ENCODE assay signal across 1 cellular context in the genomic region with DNA sequence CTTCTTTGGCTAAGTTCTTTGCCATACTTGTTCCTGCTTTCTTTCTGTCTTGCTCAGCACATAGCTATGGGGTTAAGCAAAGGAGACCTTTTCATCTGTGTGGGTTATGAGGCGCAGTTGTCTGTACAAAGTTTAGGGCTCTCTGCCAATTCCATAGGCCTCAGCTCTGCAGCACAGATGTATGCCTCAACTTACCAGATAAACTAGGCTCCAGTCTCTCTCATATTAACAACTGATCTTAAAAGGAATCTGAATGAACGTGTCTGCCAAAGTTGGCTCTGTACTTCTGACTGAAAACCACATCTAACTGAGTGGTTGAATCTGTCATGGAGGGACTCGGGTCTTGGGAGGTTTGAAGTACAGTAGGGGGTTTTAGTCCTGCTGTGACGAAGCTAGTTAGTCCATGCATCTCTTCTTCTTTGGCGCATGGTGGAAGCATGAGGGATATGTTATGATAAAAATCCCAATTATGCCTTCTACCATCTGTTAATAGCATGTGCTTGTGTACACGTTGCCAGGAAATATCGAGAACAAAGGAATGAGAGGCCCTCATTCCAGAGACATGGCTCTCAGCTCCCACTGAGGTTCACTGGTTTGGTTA.
TF ChIP-seq lines count a peak whose summit lies in the region.

No MANE protein-coding gene starts in this region.

TF ChIP-seq in endothelial cell of umbilical vein, 7 proteins besides CTCF, POLR2A, EP300 and RAD21 (continued from another document):
- TF ChIP-seq JUN (IDR thresholded peaks at IDR 0.05; ENCODE audit: borderline replicate concordance, insufficient read depth, insufficient read length, low read depth), result no peak
